12 cellular contexts compared by ENCODE assay signal in genomic region chr18:23032030-23032582, GRCh38.
DNase-seq lines count a peak whose midpoint lies in the region; ATAC-seq and TF ChIP-seq lines count a peak whose summit lies in the region.
"Had no signal": no experiment of that assay in that cellular context is flagged by ENCODE, and none has a peak within 500 bp of the region (broad histone marks: within the 10 kb centered on the region; RNA-seq: fewer than 3 reads in every experiment).

No MANE protein-coding gene starts in this region.

- in situ Hi-C loops in astrocyte of the cerebellum (cut with HindIII; ENCODE audit: low sequenced_read_pairs): no loop called here

- no peak for ATAC-seq in GM21526 (IDR thresholded peaks at IDR 0.05; ENCODE audit: low FRiP score, unreplicated experiment)
- ATAC-seq: T-helper 17 cell had no signal

- no peak overlapping the region for H3K4me3 ChIP-seq in astrocyte of the cerebellum (ENCODE audit: low read depth, low read length)
- H3K4me3 ChIP-seq: left ventricle myocardium inferior had no signal

- no peak for TF ChIP-seq CTCF in astrocyte of the cerebellum (IDR thresholded peaks at IDR 0.05; ENCODE audit: low read depth, low read length, missing control alignments)

- DNase-seq in A172 (ENCODE audit: low spot score) (peak; percentile 84), HCEC 1CT (peak; percentile 95), astrocyte of the cerebellum (ENCODE audit: low read depth) (peak; percentile 27), glomerular visceral epithelial cell (ENCODE audit: extremely low spot score) (peak; percentile 13), NCI-H2171 treated with DMSO at 0.1 percent for 48 hours (lab: John Stamatoyannopoulos, UW) (no peak), posterior cingulate gyrus (no peak), NCI-H1092 (lab: John Stamatoyannopoulos, UW) (no peak)
- DNase-seq: activated naive CD8-positive, alpha-beta T cell treated with anti-CD3 and anti-CD28 coated beads, Interleukin-2, amount 10 ng/mL, durations not matched to agents 7 days and 5 days; left ventricle myocardium inferior; NCI-H1105 treated with DMSO at 0.1 percent for 48 hours; T-helper 17 cell had no signal

- intact Hi-C loops in posterior cingulate gyrus (cut with DNase I): loop anchor here (10.0 kb wide), 1 partner anchor 343 kb away; no protein-coding TSS in a partner anchor

Comparison
In these comparisons a context has a peak if more than half of its experiments do, and no peak if none do; other contexts are left out.
1. DNase-seq: peak in A172 (single experiment), HCEC 1CT (single experiment), astrocyte of the cerebellum (single experiment) and glomerular visceral epithelial cell (single experiment); none in NCI-H2171 treated with DMSO at 0.1 percent for 48 hours (single experiment), posterior cingulate gyrus (0 of 10) and NCI-H1092 (single experiment).